ENCODE assay signal across 12 cellular contexts in genomic region chr20:41174373-41174772, GRCh38. TPM values are rescaled to one million over a fixed set of nuclear protein-coding genes. Genes with fewer than 3 reads are reported as not detected.
DNase-seq lines count a peak whose midpoint lies in the region; ATAC-seq lines count a peak whose summit lies in the region.
"Had no signal": no experiment of that assay in that cellular context is flagged by ENCODE, and none has a peak within 500 bp of the region (broad histone marks: within the 10 kb centered on the region; RNA-seq: fewer than 3 reads in every experiment).

No MANE protein-coding gene starts in this region.

- H3K9ac ChIP-seq in stomach smooth muscle (ENCODE audit: low read length in 2 of 2), result no peak overlapping the region

- H3K4me3 Mint-ChIP-seq in activated CD4-positive, alpha-beta memory T cell treated with anti-CD3 and anti-CD28 coated beads, Interleukin-2, amount 10 ng/mL, durations not matched to agents 7 days and 5 days, result no peak overlapping the region
- no peak overlapping the region for H3K4me3 Mint-ChIP-seq in activated CD4-positive, alpha-beta memory T cell treated with anti-CD3 and anti-CD28 coated beads for 36 hours
- no peak overlapping the region for H3K4me3 Mint-ChIP-seq in activated CD8-positive, alpha-beta T cell treated with anti-CD3 and anti-CD28 coated beads, Interleukin-2, amount 10 ng/mL, durations not matched to agents 7 days and 5 days
- H3K4me3 Mint-ChIP-seq: memory B cell, WTC11 had no signal

- no peaks in the 10 kb centered on the region for H3K27me3 Mint-ChIP-seq in activated CD4-positive, alpha-beta memory T cell treated with anti-CD3 and anti-CD28 coated beads, Interleukin-2, amount 10 ng/mL, durations not matched to agents 7 days and 5 days
- H3K27me3 Mint-ChIP-seq in activated CD4-positive, alpha-beta memory T cell treated with anti-CD3 and anti-CD28 coated beads for 36 hours, result no peaks in the 10 kb centered on the region
- no peaks in the 10 kb centered on the region for H3K27me3 Mint-ChIP-seq in activated CD8-positive, alpha-beta T cell treated with anti-CD3 and anti-CD28 coated beads, Interleukin-2, amount 10 ng/mL, durations not matched to agents 7 days and 5 days (ENCODE audit: low read depth)
- H3K27me3 Mint-ChIP-seq: memory B cell had no signal

- intact Hi-C loops in activated CD4-positive, alpha-beta memory T cell treated with anti-CD3 and anti-CD28 coated beads for 36 hours (cut with micrococcal nuclease), result loop anchor here (5.0 kb wide), 1 partner anchor 37 kb away; the partner anchor contains the start of gene PLCG1

- no peak overlapping the region for H3K27ac Mint-ChIP-seq in activated CD4-positive, alpha-beta memory T cell treated with anti-CD3 and anti-CD28 coated beads, Interleukin-2, amount 10 ng/mL, durations not matched to agents 7 days and 5 days
- no peak overlapping the region for H3K27ac Mint-ChIP-seq in activated CD4-positive, alpha-beta memory T cell treated with anti-CD3 and anti-CD28 coated beads for 36 hours
- H3K27ac Mint-ChIP-seq in activated CD8-positive, alpha-beta T cell treated with anti-CD3 and anti-CD28 coated beads, Interleukin-2, amount 10 ng/mL, durations not matched to agents 7 days and 5 days, result peak overlapping the region; percentile 23
- H3K27ac Mint-ChIP-seq: memory B cell, WTC11 had no signal

- H3K9me3 Mint-ChIP-seq in activated CD4-positive, alpha-beta memory T cell treated with anti-CD3 and anti-CD28 coated beads, Interleukin-2, amount 10 ng/mL, durations not matched to agents 7 days and 5 days, result no peaks in the 10 kb centered on the region
- no peaks in the 10 kb centered on the region for H3K9me3 Mint-ChIP-seq in activated CD4-positive, alpha-beta memory T cell treated with anti-CD3 and anti-CD28 coated beads for 36 hours
- no peaks in the 10 kb centered on the region for H3K9me3 Mint-ChIP-seq in activated CD8-positive, alpha-beta T cell treated with anti-CD3 and anti-CD28 coated beads, Interleukin-2, amount 10 ng/mL, durations not matched to agents 7 days and 5 days (ENCODE audit: insufficient read depth)
- H3K9me3 Mint-ChIP-seq: memory B cell, WTC11 had no signal

- H3K9me3 ChIP-seq in stomach smooth muscle (ENCODE audit: control insufficient read depth in 2 of 2, low read length in 2 of 2), result no peaks in the 10 kb centered on the region

- DNase-seq in activated CD4-positive, alpha-beta memory T cell treated with anti-CD3 and anti-CD28 coated beads, Interleukin-2, amount 10 ng/mL, durations not matched to agents 7 days and 5 days, result peak; percentile 11
- DNase-seq in activated CD4-positive, alpha-beta memory T cell treated with anti-CD3 and anti-CD28 coated beads for 36 hours, result no peak
- no peak for DNase-seq in activated CD8-positive, alpha-beta T cell treated with anti-CD3 and anti-CD28 coated beads, Interleukin-2, amount 10 ng/mL, durations not matched to agents 7 days and 5 days
- no peak for DNase-seq in kidney glomerular epithelial cell (lab: John Stamatoyannopoulos, UW)
- no peak for DNase-seq in activated CD4-positive, CD25-positive, alpha-beta regulatory T cell (lab: John Stamatoyannopoulos, UW)
- DNase-seq: brain microvascular endothelial cell; stimulated activated naive CD4-positive, alpha-beta T cell had no signal

- CTCF ChIA-PET in activated CD4-positive, alpha-beta memory T cell treated with anti-CD3 and anti-CD28 coated beads, Interleukin-2, amount 10 ng/mL, durations not matched to agents 7 days and 5 days (lab: Charles Lee), result interaction anchor here (3.8 kb wide), 1 partner anchor 39 kb away, joined by 26 read pairs; no protein-coding TSS in a partner anchor
- CTCF ChIA-PET in activated CD4-positive, alpha-beta memory T cell treated with anti-CD3 and anti-CD28 coated beads for 36 hours (lab: Charles Lee), result interaction anchor here (2.8 kb wide), 1 partner anchor 40 kb away, joined by 39 read pairs; no protein-coding TSS in a partner anchor
- CTCF ChIA-PET in activated CD8-positive, alpha-beta T cell treated with anti-CD3 and anti-CD28 coated beads, Interleukin-2, amount 10 ng/mL, durations not matched to agents 7 days and 5 days (lab: Charles Lee), result interaction anchor here (1.0 kb wide), 1 partner anchor 166 kb away, joined by 3 read pairs; the partner anchor contains the start of gene LPIN3

- no peak for ATAC-seq in activated CD8-positive, alpha-beta T cell treated with anti-CD3 and anti-CD28 coated beads, Interleukin-2, amount 10 ng/mL, durations not matched to agents 7 days and 5 days
- ATAC-seq in HG03280 (IDR thresholded peaks at IDR 0.05; ENCODE audit: unreplicated experiment), result no peak
- ATAC-seq: WTC11 had no signal

- H3K4me1 Mint-ChIP-seq in activated CD4-positive, alpha-beta memory T cell treated with anti-CD3 and anti-CD28 coated beads, Interleukin-2, amount 10 ng/mL, durations not matched to agents 7 days and 5 days, result peaks cover 12% of the 10 kb centered on the region
- peaks cover 6% of the 10 kb centered on the region for H3K4me1 Mint-ChIP-seq in activated CD4-positive, alpha-beta memory T cell treated with anti-CD3 and anti-CD28 coated beads for 36 hours (ENCODE audit: low read depth)
- H3K4me1 Mint-ChIP-seq in activated CD8-positive, alpha-beta T cell treated with anti-CD3 and anti-CD28 coated beads, Interleukin-2, amount 10 ng/mL, durations not matched to agents 7 days and 5 days (ENCODE audit: low read depth), result peaks cover 47% of the 10 kb centered on the region
- H3K4me1 Mint-ChIP-seq: memory B cell had no signal

- no peak overlapping the region for H3K4me3 ChIP-seq in stomach smooth muscle (ENCODE audit: low read length in 2 of 2)

- H3K27ac ChIP-seq in layer of hippocampus (ENCODE audit: low read depth, low read length) (peak overlapping the region; percentile 84), stomach smooth muscle (ENCODE audit: low read length) (peak overlapping the region; percentile 79)
- H3K27ac ChIP-seq: brain microvascular endothelial cell had no signal

- peaks cover 14 to 38% of the 10 kb centered on the region in 2 donors for H3K36me3 ChIP-seq in stomach smooth muscle (ENCODE audit: control insufficient read depth in 2 of 2, insufficient read depth in 2 of 2, low read length in 2 of 2)

- POLR2A ChIA-PET in activated CD4-positive, alpha-beta memory T cell treated with anti-CD3 and anti-CD28 coated beads, Interleukin-2, amount 10 ng/mL, durations not matched to agents 7 days and 5 days (lab: Charles Lee), result no interaction called here
- POLR2A ChIA-PET in activated CD4-positive, alpha-beta memory T cell treated with anti-CD3 and anti-CD28 coated beads for 36 hours (lab: Charles Lee), result no interaction called here
- POLR2A ChIA-PET in activated CD8-positive, alpha-beta T cell treated with anti-CD3 and anti-CD28 coated beads, Interleukin-2, amount 10 ng/mL, durations not matched to agents 7 days and 5 days (lab: Charles Lee), result interaction anchor here (0.8 to 0.9 kb wide), 2 partner anchors 8 to 36 kb away, joined by 3 read pairs; no protein-coding TSS in a partner anchor

- H3K4me1 ChIP-seq in stomach smooth muscle (ENCODE audit: control insufficient read depth, insufficient read depth, low read length), result peaks cover 64% of the 10 kb centered on the region

- peaks cover 88% of the 10 kb centered on the region for H3K36me3 Mint-ChIP-seq in activated CD4-positive, alpha-beta memory T cell treated with anti-CD3 and anti-CD28 coated beads, Interleukin-2, amount 10 ng/mL, durations not matched to agents 7 days and 5 days (ENCODE audit: low read depth)
- H3K36me3 Mint-ChIP-seq in activated CD4-positive, alpha-beta memory T cell treated with anti-CD3 and anti-CD28 coated beads for 36 hours, result peaks cover 43% of the 10 kb centered on the region
- peaks cover 88% of the 10 kb centered on the region for H3K36me3 Mint-ChIP-seq in activated CD8-positive, alpha-beta T cell treated with anti-CD3 and anti-CD28 coated beads, Interleukin-2, amount 10 ng/mL, durations not matched to agents 7 days and 5 days (ENCODE audit: low read depth)

- no peaks in the 10 kb centered on the region for H3K27me3 ChIP-seq in layer of hippocampus (ENCODE audit: control insufficient read depth, insufficient read depth, low read length)
- no peaks in the 10 kb centered on the region for H3K27me3 ChIP-seq in stomach smooth muscle (ENCODE audit: control insufficient read depth in 1 of 2, insufficient read depth in 2 of 2, low read length in 2 of 2)
- H3K27me3 ChIP-seq: brain microvascular endothelial cell had no signal

RNA-seq across cellular contexts. Expression of gene PLCG1, which starts 37.0 kb away (rescaled TPM):
- 100 to 1,000 TPM; 267 to 286 TPM for total RNA-seq in activated CD4-positive, alpha-beta memory T cell treated with anti-CD3 and anti-CD28 coated beads, Interleukin-2, amount 10 ng/mL, durations not matched to agents 7 days and 5 days
- 100 to 1,000 TPM; 133 to 139 TPM for total RNA-seq in activated CD4-positive, alpha-beta memory T cell treated with anti-CD3 and anti-CD28 coated beads for 36 hours
- 100 to 1,000 TPM; 395 to 406 TPM for total RNA-seq in activated CD8-positive, alpha-beta T cell treated with anti-CD3 and anti-CD28 coated beads, Interleukin-2, amount 10 ng/mL, durations not matched to agents 7 days and 5 days
